ENCODE assay signal across 2 cellular contexts in the genomic region with DNA sequence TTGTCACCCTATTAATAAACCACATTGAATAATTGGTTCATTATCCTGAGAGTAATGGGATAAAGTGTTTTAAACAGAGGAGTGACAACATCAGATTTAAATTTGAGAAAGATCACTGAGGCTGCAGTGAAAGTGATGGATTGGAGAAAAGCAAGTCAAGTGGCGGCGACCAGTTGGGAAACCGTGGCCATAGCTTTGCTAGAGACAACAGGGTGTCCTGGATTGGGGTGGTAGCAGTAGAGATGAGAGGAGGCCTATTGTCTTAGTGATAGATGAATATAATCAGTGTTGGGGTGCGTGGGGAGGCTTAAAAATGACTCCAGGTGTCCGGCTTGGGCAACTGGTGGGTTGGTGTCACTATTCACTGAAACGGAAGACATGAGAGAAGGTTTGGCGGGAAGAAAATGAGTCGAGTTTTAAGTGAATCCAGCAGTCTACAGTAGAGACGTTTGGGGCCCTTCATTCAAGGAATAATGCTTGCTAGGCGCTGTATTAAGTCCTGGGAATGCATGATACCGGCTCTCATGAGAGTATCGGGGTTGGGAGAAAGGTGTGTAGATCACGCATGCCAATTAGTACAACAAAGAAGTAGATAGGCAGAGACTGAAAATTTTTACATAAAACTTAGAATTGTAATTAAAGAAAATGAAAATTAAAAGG.
TF ChIP-seq lines count a peak whose summit lies in the region.

No MANE protein-coding gene starts in this region.

TF ChIP-seq in IMR-90, 13 proteins besides CTCF, POLR2A, EP300 and RAD21:
- TF ChIP-seq MAZ (IDR thresholded peaks at IDR 0.05; ENCODE audit: borderline replicate concordance, low read depth, low read length) (no peak), RFX5 (IDR thresholded peaks at IDR 0.05; ENCODE audit: low read depth, low read length) (no peak), USF2 (IDR thresholded peaks at IDR 0.05; ENCODE audit: low read depth, low read length) (no peak), MAFK (IDR thresholded peaks at IDR 0.05; ENCODE audit: low read depth, low read length) (no peak), NFE2L2 (IDR thresholded peaks at IDR 0.05; ENCODE audit: low read depth, low read length) (no peak), FOS (IDR thresholded peaks at IDR 0.05; ENCODE audit: low read depth, low read length) (no peak), SMC3 (IDR thresholded peaks at IDR 0.05; ENCODE audit: low read depth, low read length) (no peak), MXI1 (IDR thresholded peaks at IDR 0.05; ENCODE audit: borderline replicate concordance, low read depth, low read length) (no peak), BHLHE40 (IDR thresholded peaks at IDR 0.05; ENCODE audit: low read depth, low read length) (no peak), RCOR1 (IDR thresholded peaks at IDR 0.05; ENCODE audit: insufficient replicate concordance, low read length) (no peak), CHD1 (IDR thresholded peaks at IDR 0.05; ENCODE audit: low read depth, low read length) (no peak), CEBPB (IDR thresholded peaks at IDR 0.05; ENCODE audit: low read depth, low read length) (no peak)
- TF ChIP-seq, protein P1, sequence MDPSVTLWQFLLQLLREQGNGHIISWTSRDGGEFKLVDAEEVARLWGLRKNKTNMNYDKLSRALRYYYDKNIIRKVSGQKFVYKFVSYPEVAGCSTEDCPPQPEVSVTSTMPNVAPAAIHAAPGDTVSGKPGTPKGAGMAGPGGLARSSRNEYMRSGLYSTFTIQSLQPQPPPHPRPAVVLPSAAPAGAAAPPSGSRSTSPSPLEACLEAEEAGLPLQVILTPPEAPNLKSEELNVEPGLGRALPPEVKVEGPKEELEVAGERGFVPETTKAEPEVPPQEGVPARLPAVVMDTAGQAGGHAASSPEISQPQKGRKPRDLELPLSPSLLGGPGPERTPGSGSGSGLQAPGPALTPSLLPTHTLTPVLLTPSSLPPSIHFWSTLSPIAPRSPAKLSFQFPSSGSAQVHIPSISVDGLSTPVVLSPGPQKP (IDR thresholded peaks at IDR 0.05; ENCODE audit: borderline replicate concordance, low read depth, low read length), result no peak

TF ChIP-seq in GM12878, 131 proteins besides CTCF, POLR2A, EP300 and RAD21:
- TF ChIP-seq, protein P2, sequence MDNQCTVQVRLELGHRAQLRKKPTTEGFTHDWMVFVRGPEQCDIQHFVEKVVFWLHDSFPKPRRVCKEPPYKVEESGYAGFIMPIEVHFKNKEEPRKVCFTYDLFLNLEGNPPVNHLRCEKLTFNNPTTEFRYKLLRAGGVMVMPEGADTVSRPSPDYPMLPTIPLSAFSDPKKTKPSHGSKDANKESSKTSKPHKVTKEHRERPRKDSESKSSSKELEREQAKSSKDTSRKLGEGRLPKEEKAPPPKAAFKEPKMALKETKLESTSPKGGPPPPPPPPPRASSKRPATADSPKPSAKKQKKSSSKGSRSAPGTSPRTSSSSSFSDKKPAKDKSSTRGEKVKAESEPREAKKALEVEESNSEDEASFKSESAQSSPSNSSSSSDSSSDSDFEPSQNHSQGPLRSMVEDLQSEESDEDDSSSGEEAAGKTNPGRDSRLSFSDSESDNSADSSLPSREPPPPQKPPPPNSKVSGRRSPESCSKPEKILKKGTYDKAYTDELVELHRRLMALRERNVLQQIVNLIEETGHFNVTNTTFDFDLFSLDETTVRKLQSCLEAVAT (IDR thresholded peaks at IDR 0.05), result peak; percentile 11; the same call in 1 of the 2 replicates
- TF ChIP-seq E4F1 (IDR thresholded peaks at IDR 0.05; ENCODE audit: borderline replicate concordance, partially characterized antibody), result no peak
